Comparison of ENCODE assay signal across 13 cellular contexts in the genomic region with DNA sequence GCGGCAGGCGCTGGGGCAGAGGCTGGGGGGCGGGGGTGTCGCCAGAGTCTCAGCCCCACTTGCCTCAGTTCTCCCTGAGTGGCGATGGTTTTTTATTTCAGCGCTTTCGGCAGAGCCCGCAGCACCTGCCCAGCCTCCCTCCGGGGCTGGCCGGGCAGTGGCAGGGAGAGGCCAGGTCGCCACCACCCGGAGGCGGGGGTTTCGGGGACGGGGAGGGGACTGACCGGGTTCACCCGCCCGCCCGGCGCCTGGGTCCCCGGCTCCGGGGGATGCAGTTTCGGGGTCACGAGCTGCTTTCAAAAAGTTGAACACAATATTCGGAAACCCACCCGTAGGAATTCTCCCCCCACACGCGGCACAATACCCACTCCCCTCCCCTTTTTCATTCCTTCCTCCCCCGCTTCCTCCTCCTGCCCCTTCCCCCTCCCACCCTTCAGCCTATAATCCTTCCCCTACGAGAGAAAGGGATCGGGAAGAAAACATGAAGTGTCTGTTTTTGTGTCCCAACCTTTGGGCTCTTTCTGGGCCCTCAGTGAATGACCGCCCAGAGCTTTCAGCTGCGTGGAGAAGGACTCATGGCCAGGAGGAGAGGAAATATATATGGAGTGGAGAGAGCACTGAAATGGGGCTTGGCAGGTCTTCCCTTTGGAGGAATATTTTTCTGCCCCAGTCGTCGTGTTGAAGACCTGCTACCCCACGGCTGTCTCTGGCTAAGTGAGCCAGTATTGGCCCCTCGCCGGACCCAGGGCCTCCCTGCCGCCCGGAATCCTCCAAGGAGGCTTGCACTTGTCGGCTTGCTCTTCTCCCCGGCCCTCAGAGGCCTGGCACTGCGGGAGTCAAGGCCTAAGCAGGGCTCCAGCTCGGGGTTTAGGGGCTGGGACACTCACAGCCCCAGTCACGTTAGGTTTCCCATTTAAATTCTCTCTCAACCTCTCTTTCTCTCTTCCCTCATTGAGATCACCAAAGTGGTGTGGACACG. TPM values are rescaled to one million over a fixed set of nuclear protein-coding genes. Genes with fewer than 3 reads are reported as not detected.
DNase-seq lines count a peak whose midpoint lies in the region; ATAC-seq and TF ChIP-seq lines count a peak whose summit lies in the region.
"Had no signal": no experiment of that assay in that cellular context is flagged by ENCODE, and none has a peak within 500 bp of the region (broad histone marks: within the 10 kb centered on the region; RNA-seq: fewer than 3 reads in every experiment).

No MANE protein-coding gene starts in this region.

- peaks cover 97% of the 10 kb centered on the region for H3K27me3 Mint-ChIP-seq in Calu3 (ENCODE audit: unreplicated experiment)

- peaks cover 4% of the 10 kb centered on the region; the same call in 1 of the 2 replicates for H3K27me3 ChIP-seq in KMS-11 (ENCODE audit: insufficient read depth, low read depth)
- H3K27me3 ChIP-seq in esophagus muscularis mucosa: peaks cover 11 to 100% (median 92%) of the 10 kb centered on the region in 4 donors
- H3K27me3 ChIP-seq in prostate gland (replicated peaks; ENCODE audit: insufficient read depth): peaks cover 76% of the 10 kb centered on the region

- H3K27ac Mint-ChIP-seq in Calu3 (ENCODE audit: unreplicated experiment): no peak overlapping the region
- H3K27ac Mint-ChIP-seq: mesothelial cell of epicardium had no signal

- H3K4me3 ChIP-seq in KMS-11 (IDR thresholded peaks at IDR 0.05; ENCODE audit: insufficient read depth, low read depth, low read length) (peak overlapping the region; percentile 62), esophagus muscularis mucosa (peak overlapping the region; percentile 21 to 45 (median 42)), prostate gland (peak overlapping the region; percentile 2 to 5)

- TF ChIP-seq CTCF in Calu3 (IDR thresholded peaks at IDR 0.05; ENCODE audit: unreplicated experiment) (no peak), KMS-11 (conservative IDR thresholded peaks at IDR 0.05; ENCODE audit: low read depth, low read length) (no peak), esophagus muscularis mucosa (IDR thresholded peaks at IDR 0.05) (no peak), prostate gland (IDR thresholded peaks at IDR 0.05) (no peak)

- H3K9me3 ChIP-seq in esophagus muscularis mucosa (no peaks in the 10 kb centered on the region), prostate gland (no peaks in the 10 kb centered on the region)

- 20% methylated on average over 21 of the region's 46 CpGs for WGBS in esophagus muscularis mucosa
- 15% methylated on average over 44 of the region's 46 CpGs for WGBS in prostate gland

- no peaks in the 10 kb centered on the region for H4K20me1 ChIP-seq in KMS-11 (ENCODE audit: insufficient read depth)

- H3K9ac ChIP-seq in KMS-11: peak overlapping the region; percentile 49

- TF ChIP-seq EP300 in esophagus muscularis mucosa (IDR thresholded peaks at IDR 0.05): no peak

- TF ChIP-seq POLR2A in esophagus muscularis mucosa (IDR thresholded peaks at IDR 0.05; ENCODE audit: low read depth): no peak
- no peak for TF ChIP-seq POLR2A in prostate gland (IDR thresholded peaks at IDR 0.05)

- H3K4me1 Mint-ChIP-seq in Calu3 (ENCODE audit: low read depth, unreplicated experiment): peaks cover 22% of the 10 kb centered on the region

- no peaks in the 10 kb centered on the region for H3K4me1 ChIP-seq in KMS-11 (ENCODE audit: low read depth, poor library complexity, severe bottlenecking)
- H3K4me1 ChIP-seq in esophagus muscularis mucosa: peaks cover 45 to 95% (median 76%) of the 10 kb centered on the region in 4 donors
- peaks cover 3% of the 10 kb centered on the region for H3K4me1 ChIP-seq in prostate gland (replicated peaks)

- CTCF ChIA-PET in Calu3 (lab: Charles Lee): no interaction called here

- ATAC-seq in GM19035 (IDR thresholded peaks at IDR 0.05; ENCODE audit: unreplicated experiment) (no peak), GM21381 (IDR thresholded peaks at IDR 0.05; ENCODE audit: unreplicated experiment) (no peak)

- H3K36me3 ChIP-seq in KMS-11 (ENCODE audit: insufficient read depth) (no peaks in the 10 kb centered on the region), esophagus muscularis mucosa (no peaks in the 10 kb centered on the region), prostate gland (no peaks in the 10 kb centered on the region)

- H3K4me3 Mint-ChIP-seq in Calu3 (ENCODE audit: low read depth, unreplicated experiment): peak overlapping the region; percentile 72
- H3K4me3 Mint-ChIP-seq: mesothelial cell of epicardium had no signal

- H2AFZ ChIP-seq in KMS-11 (ENCODE audit: low read depth): peak overlapping the region; percentile 98

- H3K36me3 Mint-ChIP-seq in Calu3 (ENCODE audit: insufficient read depth, unreplicated experiment): peaks cover 32% of the 10 kb centered on the region
- H3K36me3 Mint-ChIP-seq: mesothelial cell of epicardium had no signal

- DNase-seq in Calu3: no peak
- DNase-seq in esophagus muscularis mucosa (ENCODE audit: extremely low spot score): no peak
- no peak for DNase-seq in prostate gland (ENCODE audit: low spot score)
- no peak for DNase-seq in globus pallidus (ENCODE audit: low spot score)
- DNase-seq in AG20443 (ENCODE audit: low spot score): no peak
- DNase-seq: activated naive CD4-positive, alpha-beta T cell treated with anti-CD3 and anti-CD28 coated beads, Interleukin-2, amount 50 U/mL, for 16 hours; KG1; stimulated activated CD4-positive, alpha-beta T cell treated with anti-CD3 and anti-CD28 coated beads, Interleukin-4, amount 100 ng/mL, for 24 hours had no signal

- H3K4me2 ChIP-seq in KMS-11: peak overlapping the region; percentile 93

- H3K27ac ChIP-seq in KMS-11 (no peak overlapping the region), esophagus muscularis mucosa (replicated peaks in 1 of 4) (no peak overlapping the region), prostate gland (no peak overlapping the region)
- H3K27ac ChIP-seq: epithelial cell of prostate had no signal

- intact Hi-C loops in Calu3 (cut with micrococcal nuclease; ENCODE audit: unreplicated experiment) (no loop called here), esophagus muscularis mucosa (cut with DNase I) (no loop called here), prostate gland (cut with DNase I) (loop anchor here (5.0 kb wide), 1 partner anchor 882 kb away; no protein-coding TSS in a partner anchor)

- H3K79me2 ChIP-seq in KMS-11 (ENCODE audit: insufficient read depth, low read depth): no peaks in the 10 kb centered on the region

- no peaks in the 10 kb centered on the region for H3K9me3 Mint-ChIP-seq in Calu3 (ENCODE audit: low read depth, unreplicated experiment)
- H3K9me3 Mint-ChIP-seq: mesothelial cell of epicardium had no signal

- BruUV-seq in Calu3 (replicated peaks; lab: Mats Ljungman, UMichigan): no TSS peak

RNA-seq across cellular contexts. Expression of a gene that starts 2.1 kb away (rescaled TPM):
- not detected in 2 replicates for total RNA-seq in Calu3 (2022)
- total RNA-seq in esophagus muscularis mucosa: under 1 TPM; 0.11 to 0.42 (median 0.18) TPM
- total RNA-seq in prostate gland: not detected
- total RNA-seq: mesothelial cell of epicardium had no signal

Comparison
In these comparisons a context has a peak if more than half of its experiments do, and no peak if none do; other contexts are left out.
1. H3K4me3 ChIP-seq: peak in every context shown above with its lines; median percentile 62 in KMS-11; 42 in esophagus muscularis mucosa; 4 in prostate gland.